18 cellular contexts compared by ENCODE assay signal in the genomic region with DNA sequence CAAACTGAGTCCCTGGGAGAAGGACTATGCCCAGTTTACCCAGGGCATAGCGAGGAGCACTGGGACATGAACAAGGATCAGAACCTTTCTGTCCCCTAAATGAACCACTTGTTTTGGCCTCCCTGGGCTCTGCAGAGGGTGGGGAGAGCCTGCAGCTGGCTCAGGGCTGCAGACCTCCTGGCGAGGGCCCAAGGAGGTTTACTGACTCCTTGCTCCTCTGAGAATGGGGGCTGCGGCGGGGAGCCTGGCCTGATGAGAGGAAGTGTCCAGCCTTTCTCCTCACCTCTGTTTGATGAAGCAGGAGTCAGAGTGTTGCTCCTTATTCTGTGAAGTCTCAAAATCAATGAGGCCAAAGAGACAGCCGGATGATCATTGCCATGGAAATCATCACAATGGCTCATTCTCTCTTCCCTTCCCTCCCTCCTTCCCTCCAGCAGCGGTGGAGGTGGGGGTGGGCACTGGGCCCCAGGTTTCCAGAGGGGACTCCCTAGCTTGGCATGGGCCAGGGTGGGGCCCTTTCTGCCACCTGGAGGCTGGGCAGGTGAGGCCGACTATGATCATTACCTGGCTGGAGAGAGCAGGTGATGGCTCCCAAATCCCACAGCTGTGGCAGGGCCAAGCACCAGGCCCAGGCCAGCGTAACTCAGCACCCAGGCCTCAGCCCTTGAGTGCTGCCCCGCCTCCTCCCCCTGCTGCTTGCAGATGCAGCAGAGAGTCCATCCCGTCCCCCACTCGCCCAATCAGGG.
DNase-seq lines count a peak whose midpoint lies in the region; ATAC-seq and TF ChIP-seq lines count a peak whose summit lies in the region.
"Had no signal": no experiment of that assay in that cellular context is flagged by ENCODE, and none has a peak within 500 bp of the region (broad histone marks: within the 10 kb centered on the region; RNA-seq: fewer than 3 reads in every experiment).

No MANE protein-coding gene starts in this region.

- no peak overlapping the region for H3K4me2 ChIP-seq in SK-N-SH
- H3K4me2 ChIP-seq: BLaER1 had no signal

- ATAC-seq in HG02610 (IDR thresholded peaks at IDR 0.05; ENCODE audit: unreplicated experiment): no peak
- ATAC-seq: CD8-positive, alpha-beta T cell had no signal

- H3K27me3 ChIP-seq in layer of hippocampus (ENCODE audit: control insufficient read depth, insufficient read depth, low read length) (no peaks in the 10 kb centered on the region), SK-N-SH (ENCODE audit: insufficient read depth) (peaks cover 8% of the 10 kb centered on the region; the same call in 1 of the 2 replicates), left ventricle myocardium inferior (ENCODE audit: low read depth) (peaks cover 33% of the 10 kb centered on the region)
- H3K27me3 ChIP-seq: MG63 had no signal

- intact Hi-C loops in left ventricle myocardium inferior (cut with micrococcal nuclease): no loop called here

- CTCF ChIA-PET in SK-N-SH (lab: Yijun Ruan, JAX): interaction anchor here (0.8 to 1.5 kb wide), 4 partner anchors 10 to 231 kb away, joined by 3 to 6 read pairs (median 4); no protein-coding TSS in a partner anchor

- H3K9me3 ChIP-seq in SK-N-SH (no peaks in the 10 kb centered on the region), left ventricle myocardium inferior (replicated peaks) (no peaks in the 10 kb centered on the region)
- H3K9me3 ChIP-seq: BLaER1, MG63 had no signal

- DNase-seq in NCI-H510A treated with DMSO at 0.1 percent for 48 hours (lab: John Stamatoyannopoulos, UW): peak; percentile 32
- no peak for DNase-seq in NCI-H510A (lab: John Stamatoyannopoulos, UW)
- DNase-seq in substantia nigra (lab: John Stamatoyannopoulos, UW): peak in 38 of 49 donors; percentile 8 to 75 (median 46)
- no peak for DNase-seq in SK-N-SH
- no peak for DNase-seq in left ventricle myocardium inferior
- DNase-seq: CD8-positive, alpha-beta T cell; Kasumi-1; MG63; NCI-H1048; NCI-H146; NCI-H2029 treated with DMSO at 0.1 percent for 48 hours; NCI-H2227 treated with DMSO at 0.1 percent for 48 hours; NCI-H774 had no signal

- no peak for TF ChIP-seq RAD21 in SK-N-SH (IDR thresholded peaks at IDR 0.05; ENCODE audit: low read length)

- H3K36me3 ChIP-seq in SK-N-SH (replicated peaks in 1 of 2; ENCODE audit: control insufficient read depth in 1 of 2, insufficient read depth in 2 of 2, low read length in 1 of 2) (no peaks in the 10 kb centered on the region), left ventricle myocardium inferior (peaks cover 8% of the 10 kb centered on the region)
- H3K36me3 ChIP-seq: BLaER1, MG63 had no signal

- no peak for TF ChIP-seq EP300 in SK-N-SH (IDR thresholded peaks at IDR 0.05; ENCODE audit: borderline replicate concordance in 1 of 2, low read depth in 1 of 2, low read length in 1 of 2)

- TF ChIP-seq CTCF in SK-N-SH (IDR thresholded peaks at IDR 0.05) (no peak), left ventricle myocardium inferior (IDR thresholded peaks at IDR 0.05; ENCODE audit: borderline replicate concordance) (no peak)

- H3K9me2 ChIP-seq in SK-N-SH: no peaks in the 10 kb centered on the region

- no peak overlapping the region for H3K9ac ChIP-seq in SK-N-SH
- H3K9ac ChIP-seq: BLaER1 had no signal

- no peak overlapping the region for H3K4me3 ChIP-seq in SK-N-SH (ENCODE audit: low read depth in 2 of 2, low read length in 1 of 2)
- H3K4me3 ChIP-seq in left ventricle myocardium inferior: no peak overlapping the region
- H3K4me3 ChIP-seq: BLaER1, MG63, SK-N-MC had no signal

- H3K4me1 ChIP-seq in SK-N-SH (ENCODE audit: control insufficient read depth in 1 of 2, insufficient read depth in 2 of 2, low read depth in 1 of 2, low read length in 1 of 2) (peaks cover 0 to 61% of the 10 kb centered on the region in 2 experiments; a peak in 1 of 4 replicates), left ventricle myocardium inferior (no peaks in the 10 kb centered on the region)

- peak overlapping the region; percentile 95 for H3K27ac ChIP-seq in cingulate gyrus (ENCODE audit: low read depth, low read length)
- H3K27ac ChIP-seq in layer of hippocampus (ENCODE audit: low read depth, low read length): peak overlapping the region; percentile 84
- H3K27ac ChIP-seq in substantia nigra (ENCODE audit: low read depth, low read length, poor library complexity, severe bottlenecking): peak overlapping the region; percentile 90
- no peak overlapping the region for H3K27ac ChIP-seq in SK-N-SH (ENCODE audit: low read depth in 2 of 2, low read length in 1 of 2)
- no peak overlapping the region for H3K27ac ChIP-seq in left ventricle myocardium inferior (replicated peaks)
- H3K27ac ChIP-seq: BLaER1, SK-N-MC had no signal

- H2AFZ ChIP-seq in SK-N-SH (ENCODE audit: low read depth): no peak overlapping the region

- no peaks in the 10 kb centered on the region for H3K79me2 ChIP-seq in SK-N-SH (ENCODE audit: insufficient read depth)

- no peaks in the 10 kb centered on the region for H4K20me1 ChIP-seq in SK-N-SH (ENCODE audit: insufficient read depth)
- H4K20me1 ChIP-seq: BLaER1 had no signal

- H3F3A ChIP-seq in SK-N-SH (replicated peaks; ENCODE audit: insufficient read depth): no peaks in the 10 kb centered on the region

- POLR2A ChIA-PET in SK-N-SH (lab: Yijun Ruan, JAX): no interaction called here

- WGBS in SK-N-SH (ENCODE audit: low lambda C conversion rate): 67% methylated on average over 5 of the region's 11 CpGs

TF ChIP-seq in SK-N-SH, 30 proteins besides CTCF, POLR2A, EP300 and RAD21:
- TF ChIP-seq MXI1 (IDR thresholded peaks at IDR 0.05; ENCODE audit: low read depth, low read length) (no peak), NFIC (IDR thresholded peaks at IDR 0.05; ENCODE audit: borderline replicate concordance) (no peak), GABPA (IDR thresholded peaks at IDR 0.05; ENCODE audit: low read depth) (no peak), JUND (IDR thresholded peaks at IDR 0.05) (no peak), TCF12 (IDR thresholded peaks at IDR 0.05) (no peak), SMC3 (IDR thresholded peaks at IDR 0.05; ENCODE audit: low read depth, low read length) (no peak), FOXM1 (IDR thresholded peaks at IDR 0.05; ENCODE audit: low read depth) (no peak), ELF1 (IDR thresholded peaks at IDR 0.05) (no peak), RFX5 (IDR thresholded peaks at IDR 0.05; ENCODE audit: low read length) (no peak), RXRA (IDR thresholded peaks at IDR 0.05; ENCODE audit: borderline replicate concordance, low read depth) (no peak), CHD2 (IDR thresholded peaks at IDR 0.05; ENCODE audit: low read length, partially characterized antibody) (no peak), NRF1 (IDR thresholded peaks at IDR 0.05; ENCODE audit: low read depth, low read length) (no peak), FOXJ3 (CRISPR knock-in tag; IDR thresholded peaks at IDR 0.05) (no peak)
- TF ChIP-seq, protein P1, sequence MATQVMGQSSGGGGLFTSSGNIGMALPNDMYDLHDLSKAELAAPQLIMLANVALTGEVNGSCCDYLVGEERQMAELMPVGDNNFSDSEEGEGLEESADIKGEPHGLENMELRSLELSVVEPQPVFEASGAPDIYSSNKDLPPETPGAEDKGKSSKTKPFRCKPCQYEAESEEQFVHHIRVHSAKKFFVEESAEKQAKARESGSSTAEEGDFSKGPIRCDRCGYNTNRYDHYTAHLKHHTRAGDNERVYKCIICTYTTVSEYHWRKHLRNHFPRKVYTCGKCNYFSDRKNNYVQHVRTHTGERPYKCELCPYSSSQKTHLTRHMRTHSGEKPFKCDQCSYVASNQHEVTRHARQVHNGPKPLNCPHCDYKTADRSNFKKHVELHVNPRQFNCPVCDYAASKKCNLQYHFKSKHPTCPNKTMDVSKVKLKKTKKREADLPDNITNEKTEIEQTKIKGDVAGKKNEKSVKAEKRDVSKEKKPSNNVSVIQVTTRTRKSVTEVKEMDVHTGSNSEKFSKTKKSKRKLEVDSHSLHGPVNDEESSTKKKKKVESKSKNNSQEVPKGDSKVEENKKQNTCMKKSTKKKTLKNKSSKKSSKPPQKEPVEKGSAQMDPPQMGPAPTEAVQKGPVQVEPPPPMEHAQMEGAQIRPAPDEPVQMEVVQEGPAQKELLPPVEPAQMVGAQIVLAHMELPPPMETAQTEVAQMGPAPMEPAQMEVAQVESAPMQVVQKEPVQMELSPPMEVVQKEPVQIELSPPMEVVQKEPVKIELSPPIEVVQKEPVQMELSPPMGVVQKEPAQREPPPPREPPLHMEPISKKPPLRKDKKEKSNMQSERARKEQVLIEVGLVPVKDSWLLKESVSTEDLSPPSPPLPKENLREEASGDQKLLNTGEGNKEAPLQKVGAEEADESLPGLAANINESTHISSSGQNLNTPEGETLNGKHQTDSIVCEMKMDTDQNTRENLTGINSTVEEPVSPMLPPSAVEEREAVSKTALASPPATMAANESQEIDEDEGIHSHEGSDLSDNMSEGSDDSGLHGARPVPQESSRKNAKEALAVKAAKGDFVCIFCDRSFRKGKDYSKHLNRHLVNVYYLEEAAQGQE (IDR thresholded peaks at IDR 0.05; ENCODE audit: low read depth, low read length): no peak
- TF ChIP-seq, protein P2, sequence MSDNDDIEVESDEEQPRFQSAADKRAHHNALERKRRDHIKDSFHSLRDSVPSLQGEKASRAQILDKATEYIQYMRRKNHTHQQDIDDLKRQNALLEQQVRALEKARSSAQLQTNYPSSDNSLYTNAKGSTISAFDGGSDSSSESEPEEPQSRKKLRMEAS (IDR thresholded peaks at IDR 0.05; ENCODE audit: low read depth): no peak

Comparison
In these comparisons a context has a peak if more than half of its experiments do, and no peak if none do; other contexts are left out.
1. DNase-seq: peak in NCI-H510A treated with DMSO at 0.1 percent for 48 hours (single experiment) and substantia nigra (38 of 49); none in NCI-H510A (single experiment), SK-N-SH (single experiment) and left ventricle myocardium inferior (single experiment).
2. H3K27ac ChIP-seq: peak in cingulate gyrus (single experiment), layer of hippocampus (single experiment) and substantia nigra (single experiment); none in SK-N-SH (0 of 2) and left ventricle myocardium inferior (single experiment).